ENCODE assay signal across 8 cellular contexts in genomic region chr5:75610859-75611323, GRCh38. TPM values are rescaled to one million over a fixed set of nuclear protein-coding genes. Genes with fewer than 3 reads are reported as not detected.
DNase-seq lines count a peak whose midpoint lies in the region; ATAC-seq and TF ChIP-seq lines count a peak whose summit lies in the region.
"Not testable (repeated sequence)": the region's sequence is repeated elsewhere in the genome, so short reads cannot be mapped to it uniquely, and the experiment has no call there.

No MANE protein-coding gene starts in this region.

- not testable (repeated sequence) for H3K4me1 Mint-ChIP-seq in activated naive CD8-positive, alpha-beta T cell treated with anti-CD3 and anti-CD28 coated beads, Interleukin-2, amount 10 ng/mL, durations not matched to agents 7 days and 5 days

- H3K4me3 ChIP-seq in endocrine pancreas (ENCODE audit: control insufficient read depth, insufficient read depth, low read length) = peak overlapping the region; percentile 57
- H3K4me3 ChIP-seq in right cardiac atrium (ENCODE audit: low read length) = peak overlapping the region; percentile 70
- H3K4me3 ChIP-seq in mucosa of descending colon = peak overlapping the region; percentile 25
- peak overlapping the region; percentile 47 to 64 (median 56) for H3K4me3 ChIP-seq in gastrocnemius medialis
- peak overlapping the region; percentile 36 to 41 for H3K4me3 ChIP-seq in uterus

- in situ Hi-C loops in gastrocnemius medialis (cut with MboI; ENCODE audit: low sequenced_read_pairs in 4 of 4) = not testable (repeated sequence)

- TF ChIP-seq POLR2A in gastrocnemius medialis (IDR thresholded peaks at IDR 0.05); uterus (IDR thresholded peaks at IDR 0.05): not testable (repeated sequence)

- H3K4me1 ChIP-seq in endocrine pancreas (ENCODE audit: control insufficient read depth, insufficient read depth, low read length); right cardiac atrium (ENCODE audit: control insufficient read depth, insufficient read depth, low read length); mucosa of descending colon (ENCODE audit: low read depth); gastrocnemius medialis; uterus: not testable (repeated sequence)

- not testable (repeated sequence) for H3K9me3 Mint-ChIP-seq in activated naive CD8-positive, alpha-beta T cell treated with anti-CD3 and anti-CD28 coated beads, Interleukin-2, amount 10 ng/mL, durations not matched to agents 7 days and 5 days

- 25% methylated on average over 11 of the region's 11 CpGs for WGBS in right cardiac atrium

- H3K9ac ChIP-seq in endocrine pancreas (ENCODE audit: control insufficient read depth, insufficient read depth, low read length) = peak overlapping the region; percentile 67

- not testable (repeated sequence) for H3K9me3 ChIP-seq in endocrine pancreas (ENCODE audit: control insufficient read depth, low read length); right cardiac atrium (ENCODE audit: control insufficient read depth, low read length); mucosa of descending colon; gastrocnemius medialis; uterus

- H3K36me3 Mint-ChIP-seq in activated naive CD8-positive, alpha-beta T cell treated with anti-CD3 and anti-CD28 coated beads, Interleukin-2, amount 10 ng/mL, durations not matched to agents 7 days and 5 days = not testable (repeated sequence)

- DNase-seq in Daoy (ENCODE audit: low read depth) (peak; percentile 11), NCI-H524 (lab: John Stamatoyannopoulos, UW) (peak; percentile 86 to 90), mucosa of descending colon (peak in 1 of 3 donors; percentile 37)
- DNase-seq in activated naive CD8-positive, alpha-beta T cell treated with anti-CD3 and anti-CD28 coated beads, Interleukin-2, amount 10 ng/mL, durations not matched to agents 7 days and 5 days; right cardiac atrium; gastrocnemius medialis; uterus: not testable (repeated sequence)

- H3K27me3 Mint-ChIP-seq in activated naive CD8-positive, alpha-beta T cell treated with anti-CD3 and anti-CD28 coated beads, Interleukin-2, amount 10 ng/mL, durations not matched to agents 7 days and 5 days = not testable (repeated sequence)

- POLR2A ChIA-PET in activated naive CD8-positive, alpha-beta T cell treated with anti-CD3 and anti-CD28 coated beads, Interleukin-2, amount 10 ng/mL, durations not matched to agents 7 days and 5 days (lab: Charles Lee) = not testable (repeated sequence)

- intact Hi-C loops in right cardiac atrium (cut with DNase I); mucosa of descending colon (cut with DNase I, micrococcal nuclease); gastrocnemius medialis (cut with DNase I; ENCODE audit: low total_unique reads); uterus (cut with DNase I; ENCODE audit: low total_unique reads): not testable (repeated sequence)

- not testable (repeated sequence) for H3K27ac Mint-ChIP-seq in activated naive CD8-positive, alpha-beta T cell treated with anti-CD3 and anti-CD28 coated beads, Interleukin-2, amount 10 ng/mL, durations not matched to agents 7 days and 5 days

- not testable (repeated sequence) for H3K27ac ChIP-seq in right cardiac atrium (ENCODE audit: low read length); gastrocnemius medialis; uterus

- H3K36me3 ChIP-seq in endocrine pancreas (ENCODE audit: control insufficient read depth, insufficient read depth, low read length); mucosa of descending colon (ENCODE audit: low read depth); gastrocnemius medialis; uterus: not testable (repeated sequence)

- ATAC-seq in activated naive CD8-positive, alpha-beta T cell treated with anti-CD3 and anti-CD28 coated beads, Interleukin-2, amount 10 ng/mL, durations not matched to agents 7 days and 5 days (ENCODE audit: low read depth); right cardiac atrium; gastrocnemius medialis: not testable (repeated sequence)
- ATAC-seq in mucosa of descending colon = peak; percentile 54

- H3K4me3 Mint-ChIP-seq in activated naive CD8-positive, alpha-beta T cell treated with anti-CD3 and anti-CD28 coated beads, Interleukin-2, amount 10 ng/mL, durations not matched to agents 7 days and 5 days = peak overlapping the region; percentile 53

- TF ChIP-seq CTCF in mucosa of descending colon (IDR thresholded peaks at IDR 0.05); gastrocnemius medialis (IDR thresholded peaks at IDR 0.05 in 4 of 5, conservative IDR thresholded peaks at IDR 0.05 in 1 of 5); uterus (IDR thresholded peaks at IDR 0.05): not testable (repeated sequence)

- H3K27me3 ChIP-seq in endocrine pancreas (ENCODE audit: control insufficient read depth, insufficient read depth, low read length); right cardiac atrium (ENCODE audit: control insufficient read depth, insufficient read depth); gastrocnemius medialis; uterus: not testable (repeated sequence)

RNA-seq across cellular contexts. Expression of gene ANKDD1B, which starts 0.4 kb away (rescaled TPM):
- 0.06 and 0.12 TPM in 2 replicates for total RNA-seq in Daoy (2014; rRNA removed; shearing (Covaris generic))
- under 1 TPM; 0.26 to 0.28 TPM for total RNA-seq in activated naive CD8-positive, alpha-beta T cell treated with anti-CD3 and anti-CD28 coated beads, Interleukin-2, amount 10 ng/mL, durations not matched to agents 7 days and 5 days
- total RNA-seq in right cardiac atrium (under 1 TPM; 0.17 to 0.71 (median 0.41) TPM), mucosa of descending colon (1 to 10 TPM; 4.0 to 9.2 (median 8.0) TPM), gastrocnemius medialis (1 to 10 TPM in 1 of 4 donors, not detected in 3; 1.1 TPM), uterus (1 to 10 TPM in 2 of 4 donors, not detected in 2; 1.1 to 1.2 TPM)
- 0.11 TPM for polyA plus RNA-seq in right cardiac atrium
